ENCODE assay signal across 12 cellular contexts in genomic region chr19:49472936-49473335, GRCh38. TPM values are rescaled to one million over a fixed set of nuclear protein-coding genes. Genes with fewer than 3 reads are reported as not detected.
DNase-seq lines count a peak whose midpoint lies in the region; ATAC-seq and TF ChIP-seq lines count a peak whose summit lies in the region.
"Had no signal": no experiment of that assay in that cellular context is flagged by ENCODE, and none has a peak within 500 bp of the region (broad histone marks: within the 10 kb centered on the region; RNA-seq: fewer than 3 reads in every experiment).

No MANE protein-coding gene starts in this region.

- H3K27me3 ChIP-seq in H7 (ENCODE audit: control insufficient read depth, insufficient read depth, low read length), result peaks cover 11% of the 10 kb centered on the region
- H3K27me3 ChIP-seq in osteoblast (ENCODE audit: insufficient read depth, low read length), result no peaks in the 10 kb centered on the region
- H3K27me3 ChIP-seq: tibial artery had no signal

- peak overlapping the region; percentile 73 for H3K4me3 Mint-ChIP-seq in activated CD4-positive, alpha-beta T cell treated with anti-CD3 and anti-CD28 coated beads for 36 hours
- peak overlapping the region; percentile 94 for H3K4me3 Mint-ChIP-seq in activated naive CD8-positive, alpha-beta T cell

- H3K9me3 Mint-ChIP-seq in activated CD4-positive, alpha-beta T cell treated with anti-CD3 and anti-CD28 coated beads for 36 hours (ENCODE audit: low read depth), result no peaks in the 10 kb centered on the region
- H3K9me3 Mint-ChIP-seq in activated naive CD8-positive, alpha-beta T cell (ENCODE audit: low read depth), result no peaks in the 10 kb centered on the region

- H3K79me2 ChIP-seq in osteoblast (ENCODE audit: insufficient read depth, low read length), result no peaks in the 10 kb centered on the region

- no peaks in the 10 kb centered on the region for H3K27me3 Mint-ChIP-seq in activated CD4-positive, alpha-beta T cell treated with anti-CD3 and anti-CD28 coated beads for 36 hours
- H3K27me3 Mint-ChIP-seq in activated naive CD8-positive, alpha-beta T cell, result no peaks in the 10 kb centered on the region

- peaks cover 3% of the 10 kb centered on the region for H3K36me3 ChIP-seq in H7 (replicated peaks; ENCODE audit: control insufficient read depth, insufficient read depth, low read length)
- no peaks in the 10 kb centered on the region for H3K36me3 ChIP-seq in osteoblast (ENCODE audit: insufficient read depth, low read length)

- ATAC-seq in activated CD4-positive, alpha-beta T cell treated with anti-CD3 and anti-CD28 coated beads for 36 hours, result no peak
- no peak for ATAC-seq in SK-N-SH treated with all-trans-retinoic acid at 6 μM for 48 hours

- H3K36me3 Mint-ChIP-seq in activated CD4-positive, alpha-beta T cell treated with anti-CD3 and anti-CD28 coated beads for 36 hours (ENCODE audit: low read depth), result peaks cover 10% of the 10 kb centered on the region
- H3K36me3 Mint-ChIP-seq in activated naive CD8-positive, alpha-beta T cell, result peaks cover 6% of the 10 kb centered on the region

- no peak for TF ChIP-seq CTCF in osteoblast (IDR thresholded peaks at IDR 0.05; ENCODE audit: extremely low read depth, low read depth, low read length)

- no peak overlapping the region for H3K4me2 ChIP-seq in osteoblast (ENCODE audit: insufficient read depth, low read length)

- intact Hi-C loops in activated CD4-positive, alpha-beta T cell treated with anti-CD3 and anti-CD28 coated beads for 36 hours (cut with DNase I, micrococcal nuclease), result no loop called here

- peaks cover 6% of the 10 kb centered on the region for H3K4me1 ChIP-seq in osteoblast (ENCODE audit: insufficient read depth, low read length)

- POLR2A ChIA-PET in activated CD4-positive, alpha-beta T cell treated with anti-CD3 and anti-CD28 coated beads for 36 hours (lab: Charles Lee), result interaction anchor here (1.3 to 1.4 kb wide), 2 partner anchors 16 to 205 kb away, joined by 3 read pairs; no protein-coding TSS in a partner anchor

- CTCF ChIA-PET in activated CD4-positive, alpha-beta T cell treated with anti-CD3 and anti-CD28 coated beads for 36 hours (lab: Charles Lee), result interaction anchor here (0.7 to 2.2 kb wide), 9 partner anchors 13 to 206 kb away, joined by 3 to 7 read pairs (median 4); no protein-coding TSS in a partner anchor

- no peak overlapping the region for H3K4me3 ChIP-seq in H7 (ENCODE audit: insufficient read depth, low read depth, low read length)
- H3K4me3 ChIP-seq in osteoblast (ENCODE audit: insufficient read depth, low read length), result no peak overlapping the region

- peak; percentile 45 for DNase-seq in activated CD4-positive, alpha-beta T cell treated with anti-CD3 and anti-CD28 coated beads for 36 hours
- no peak for DNase-seq in activated CD4-positive, alpha-beta T cell treated with anti-CD3 and anti-CD28 coated beads for 1 hour
- DNase-seq in H7, result peak; percentile 30
- DNase-seq in osteoblast (ENCODE audit: insufficient read length, low spot score, missing footprints), result peak; percentile 83
- no peak for DNase-seq in NCI-H146 treated with DMSO at 0.1 percent for 48 hours (lab: John Stamatoyannopoulos, UW; ENCODE audit: unreplicated experiment)
- no peak for DNase-seq in NCI-H1417 (lab: John Stamatoyannopoulos, UW)
- DNase-seq: NCI-H2081 treated with DMSO at 0.1 percent for 48 hours, retina, tibial artery had no signal

- peak overlapping the region; percentile 27 for H2AFZ ChIP-seq in osteoblast (ENCODE audit: low read length)

- H3K4me1 Mint-ChIP-seq in activated CD4-positive, alpha-beta T cell treated with anti-CD3 and anti-CD28 coated beads for 36 hours, result peaks cover 62% of the 10 kb centered on the region
- H3K4me1 Mint-ChIP-seq in activated naive CD8-positive, alpha-beta T cell (ENCODE audit: low read depth), result peaks cover 60% of the 10 kb centered on the region

- no peaks in the 10 kb centered on the region for H4K20me1 ChIP-seq in osteoblast (ENCODE audit: insufficient read depth, low read length)

- peak overlapping the region; percentile 84 for H3K27ac Mint-ChIP-seq in activated CD4-positive, alpha-beta T cell treated with anti-CD3 and anti-CD28 coated beads for 36 hours
- peak overlapping the region; percentile 88 for H3K27ac Mint-ChIP-seq in activated naive CD8-positive, alpha-beta T cell

- H3K9me3 ChIP-seq in osteoblast (ENCODE audit: low read depth, low read length), result no peaks in the 10 kb centered on the region
- H3K9me3 ChIP-seq: tibial artery had no signal

- no peak overlapping the region for H3K27ac ChIP-seq in osteoblast (ENCODE audit: low read depth, low read length)

TF ChIP-seq in SK-N-SH treated with all-trans-retinoic acid at 6 μM for 48 hours, 23 proteins besides CTCF, POLR2A, EP300 and RAD21 (continues in another document):
- TF ChIP-seq ISL1 (CRISPR knock-in tag; IDR thresholded peaks at IDR 0.05), result no peak
- no peak for TF ChIP-seq ZFP3 (CRISPR knock-in tag; IDR thresholded peaks at IDR 0.05)
- TF ChIP-seq PATZ1 (CRISPR knock-in tag; IDR thresholded peaks at IDR 0.05; ENCODE audit: borderline replicate concordance), result no peak
- TF ChIP-seq TSHZ2 (CRISPR knock-in tag; IDR thresholded peaks at IDR 0.05), result no peak
- no peak for TF ChIP-seq CREB5 (CRISPR knock-in tag; IDR thresholded peaks at IDR 0.05; ENCODE audit: low read depth)
- no peak for TF ChIP-seq BACH2 (CRISPR knock-in tag; IDR thresholded peaks at IDR 0.05; ENCODE audit: borderline replicate concordance)
- TF ChIP-seq OSR1 (CRISPR knock-in tag; IDR thresholded peaks at IDR 0.05), result no peak
- TF ChIP-seq TCF4 (CRISPR knock-in tag; IDR thresholded peaks at IDR 0.05; ENCODE audit: borderline replicate concordance), result no peak

RNA-seq across cellular contexts. Expression of gene FLT3LG, which starts 1.1 kb away (rescaled TPM):
- total RNA-seq in activated CD4-positive, alpha-beta T cell treated with anti-CD3 and anti-CD28 coated beads for 36 hours, result 10 to 100 TPM; 38.6 to 43.2 TPM
- 0.55 and 1.6 TPM in 2 replicates for total RNA-seq in H7 (2014; rRNA removed; shearing (Covaris generic))
- total RNA-seq in osteoblast, result 4.3 and 6.5 TPM in 2 replicates
- total RNA-seq: bronchial epithelial cell had no signal

RNA-seq across cellular contexts. Expression of gene RPL13A, which starts 14.5 kb away (rescaled TPM):
- 1,000 to 10,000 TPM; 3,861 to 3,967 TPM for total RNA-seq in activated CD4-positive, alpha-beta T cell treated with anti-CD3 and anti-CD28 coated beads for 36 hours
- 4,136 and 6,335 TPM in 2 replicates for total RNA-seq in H7 (2014; rRNA removed; shearing (Covaris generic))
- 2,082 and 2,185 TPM in 2 replicates for total RNA-seq in osteoblast

RNA-seq across cellular contexts. Expression of gene ALDH16A1, which starts 19.9 kb away (rescaled TPM):
- total RNA-seq in activated CD4-positive, alpha-beta T cell treated with anti-CD3 and anti-CD28 coated beads for 36 hours, result 10 to 100 TPM; 26.8 to 33.3 TPM
- 55.5 and 62.2 TPM in 2 replicates for total RNA-seq in H7 (2014; rRNA removed; shearing (Covaris generic))
- 26.4 and 32.7 TPM in 2 replicates for total RNA-seq in osteoblast

RNA-seq across cellular contexts. Expression of gene PIH1D1, which starts 21.3 kb away (rescaled TPM):
- 100 to 1,000 TPM; 117 to 138 TPM for total RNA-seq in activated CD4-positive, alpha-beta T cell treated with anti-CD3 and anti-CD28 coated beads for 36 hours
- 172 and 194 TPM in 2 replicates for total RNA-seq in H7 (2014; rRNA removed; shearing (Covaris generic))
- total RNA-seq in osteoblast, result 79.3 and 80.7 TPM in 2 replicates

RNA-seq across cellular contexts. Expression of gene RPS11, which starts 23.3 kb away (rescaled TPM):
- total RNA-seq in activated CD4-positive, alpha-beta T cell treated with anti-CD3 and anti-CD28 coated beads for 36 hours, result 1,000 to 10,000 TPM; 2,778 to 3,370 TPM
- total RNA-seq in H7 (2014; rRNA removed; shearing (Covaris generic)), result 2,449 and 2,647 TPM in 2 replicates
- total RNA-seq in osteoblast, result 2,306 and 3,079 TPM in 2 replicates

Comparison
In these comparisons a context has a peak if more than half of its experiments do, and no peak if none do; other contexts are left out.
1. DNase-seq: peak in activated CD4-positive, alpha-beta T cell treated with anti-CD3 and anti-CD28 coated beads for 36 hours (single experiment), H7 (single experiment) and osteoblast (single experiment); none in activated CD4-positive, alpha-beta T cell treated with anti-CD3 and anti-CD28 coated beads for 1 hour (single experiment), NCI-H146 treated with DMSO at 0.1 percent for 48 hours (single experiment) and NCI-H1417 (0 of 3).